In the genomic region with DNA sequence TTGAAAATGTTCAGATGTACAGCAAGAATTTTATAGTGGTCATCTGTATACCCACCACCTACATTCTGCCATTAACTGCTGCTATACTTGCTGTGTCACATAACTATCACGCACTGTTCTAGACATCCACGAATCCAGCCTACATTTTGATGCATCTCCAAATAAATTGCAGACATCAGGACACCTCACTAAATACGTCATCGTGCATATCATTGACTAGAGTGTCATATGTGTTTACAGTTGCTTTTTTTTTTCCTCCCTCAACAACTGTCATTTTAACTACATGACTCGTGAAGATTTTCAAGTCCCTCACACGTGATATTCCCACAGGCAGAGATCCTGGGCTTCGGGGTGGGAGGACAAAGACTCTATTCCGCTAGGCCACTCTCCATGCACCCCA, we compare ENCODE assay signal across 10 cellular contexts. TPM values are rescaled to one million over a fixed set of nuclear protein-coding genes. Genes with fewer than 3 reads are reported as not detected.
DNase-seq lines count a peak whose midpoint lies in the region; ATAC-seq and TF ChIP-seq lines count a peak whose summit lies in the region.
"Had no signal": no experiment of that assay in that cellular context is flagged by ENCODE, and none has a peak within 500 bp of the region (broad histone marks: within the 10 kb centered on the region; RNA-seq: fewer than 3 reads in every experiment).

No MANE protein-coding gene starts in this region.

- no peak overlapping the region for H3K27ac ChIP-seq in iPS-20b (ENCODE audit: low read length)
- H3K27ac ChIP-seq in upper lobe of right lung, result no peak overlapping the region

- H3K4me3 Mint-ChIP-seq in stimulated activated naive CD8-positive, alpha-beta T cell treated with anti-CD3 and anti-CD28 coated beads, Interleukin-15, Interleukin-2, amounts not matched to agents 100 ng/mL and 50 ng/mL, for 24 hours, result peak overlapping the region; percentile 95
- peak overlapping the region; percentile 93 for H3K4me3 Mint-ChIP-seq in activated T-helper 1 cell treated with anti-CD3 and anti-CD28 coated beads, Interleukin-12 subunit alpha, Interleukin-12 subunit beta, Interleukin-2, Interleukin-4 antibody, amounts not matched to agents 30 ng/mL and 10 ng/mL and 1 ng/mL, durations not matched to agents 14 hours and 24 hours and 36 hours

- intact Hi-C loops in activated T-helper 1 cell treated with anti-CD3 and anti-CD28 coated beads, Interleukin-12 subunit alpha, Interleukin-12 subunit beta, Interleukin-2, Interleukin-4 antibody, amounts not matched to agents 30 ng/mL and 10 ng/mL and 1 ng/mL, durations not matched to agents 14 hours and 24 hours and 36 hours (cut with micrococcal nuclease), result loop anchor here (1.0 to 5.0 kb wide), 4 partner anchors 8 to 1723 kb away; a partner anchor contains a TSS
- intact Hi-C loops in upper lobe of right lung (cut with DNase I), result no loop called here

- no peaks in the 10 kb centered on the region for H3K9me3 Mint-ChIP-seq in stimulated activated naive CD8-positive, alpha-beta T cell treated with anti-CD3 and anti-CD28 coated beads, Interleukin-15, Interleukin-2, amounts not matched to agents 100 ng/mL and 50 ng/mL, for 24 hours
- H3K9me3 Mint-ChIP-seq in activated T-helper 1 cell treated with anti-CD3 and anti-CD28 coated beads, Interleukin-12 subunit alpha, Interleukin-12 subunit beta, Interleukin-2, Interleukin-4 antibody, amounts not matched to agents 30 ng/mL and 10 ng/mL and 1 ng/mL, durations not matched to agents 14 hours and 24 hours and 36 hours, result no peaks in the 10 kb centered on the region

- no peak for ATAC-seq in stimulated activated naive CD8-positive, alpha-beta T cell treated with anti-CD3 and anti-CD28 coated beads, Interleukin-15, Interleukin-2, amounts not matched to agents 100 U/mL and 50 U/mL, for 24 hours
- ATAC-seq in upper lobe of right lung (no peak), HG03342 (IDR thresholded peaks at IDR 0.05; ENCODE audit: unreplicated experiment) (no peak), HG02852 (IDR thresholded peaks at IDR 0.05; ENCODE audit: unreplicated experiment) (no peak)

- no peak for DNase-seq in stimulated activated naive CD8-positive, alpha-beta T cell treated with anti-CD3 and anti-CD28 coated beads, Interleukin-15, Interleukin-2, amounts not matched to agents 100 U/mL and 50 U/mL, for 24 hours
- DNase-seq in activated T-helper 1 cell treated with anti-CD3 and anti-CD28 coated beads, Interleukin-12 subunit alpha, Interleukin-12 subunit beta, Interleukin-2, Interleukin-4 antibody, amounts not matched to agents 30 ng/mL and 10 ng/mL and 1 ng/mL, durations not matched to agents 14 hours and 24 hours and 36 hours (ENCODE audit: low spot score), result no peak
- DNase-seq in upper lobe of right lung, result no peak
- DNase-seq in NCI-H187 treated with DMSO at 0.1 percent for 48 hours (lab: John Stamatoyannopoulos, UW), result no peak

- no peaks in the 10 kb centered on the region for H3K27me3 ChIP-seq in iPS-20b (ENCODE audit: insufficient read depth, low read length)
- no peaks in the 10 kb centered on the region for H3K27me3 ChIP-seq in upper lobe of right lung
- H3K27me3 ChIP-seq: heart left ventricle, uterus had no signal

- H3K36me3 ChIP-seq in iPS-20b (ENCODE audit: insufficient read depth, low read depth, low read length) (peaks cover 22% of the 10 kb centered on the region; the same call in 1 of the 2 replicates), upper lobe of right lung (peaks cover 17% of the 10 kb centered on the region)
- H3K36me3 ChIP-seq: uterus had no signal

- TF ChIP-seq CTCF in upper lobe of right lung (IDR thresholded peaks at IDR 0.05), result no peak

- H3K9me3 ChIP-seq in iPS-20b (ENCODE audit: insufficient read depth, low read depth, low read length), result no peaks in the 10 kb centered on the region
- H3K9me3 ChIP-seq in upper lobe of right lung, result no peaks in the 10 kb centered on the region
- H3K9me3 ChIP-seq: heart left ventricle, uterus had no signal

- no peak overlapping the region for H3K27ac Mint-ChIP-seq in stimulated activated naive CD8-positive, alpha-beta T cell treated with anti-CD3 and anti-CD28 coated beads, Interleukin-15, Interleukin-2, amounts not matched to agents 100 ng/mL and 50 ng/mL, for 24 hours
- H3K27ac Mint-ChIP-seq in activated T-helper 1 cell treated with anti-CD3 and anti-CD28 coated beads, Interleukin-12 subunit alpha, Interleukin-12 subunit beta, Interleukin-2, Interleukin-4 antibody, amounts not matched to agents 30 ng/mL and 10 ng/mL and 1 ng/mL, durations not matched to agents 14 hours and 24 hours and 36 hours, result peak overlapping the region; percentile 84

- H3K9ac ChIP-seq in iPS-20b (ENCODE audit: low read depth, low read length), result peak overlapping the region; percentile 85; the same call in 1 of the 2 replicates

- H3K4me1 Mint-ChIP-seq in stimulated activated naive CD8-positive, alpha-beta T cell treated with anti-CD3 and anti-CD28 coated beads, Interleukin-15, Interleukin-2, amounts not matched to agents 100 ng/mL and 50 ng/mL, for 24 hours (ENCODE audit: low read depth), result peaks cover 45% of the 10 kb centered on the region
- peaks cover 59% of the 10 kb centered on the region for H3K4me1 Mint-ChIP-seq in activated T-helper 1 cell treated with anti-CD3 and anti-CD28 coated beads, Interleukin-12 subunit alpha, Interleukin-12 subunit beta, Interleukin-2, Interleukin-4 antibody, amounts not matched to agents 30 ng/mL and 10 ng/mL and 1 ng/mL, durations not matched to agents 14 hours and 24 hours and 36 hours (ENCODE audit: low read depth)

- no peaks in the 10 kb centered on the region for H3K27me3 Mint-ChIP-seq in stimulated activated naive CD8-positive, alpha-beta T cell treated with anti-CD3 and anti-CD28 coated beads, Interleukin-15, Interleukin-2, amounts not matched to agents 100 ng/mL and 50 ng/mL, for 24 hours
- H3K27me3 Mint-ChIP-seq in activated T-helper 1 cell treated with anti-CD3 and anti-CD28 coated beads, Interleukin-12 subunit alpha, Interleukin-12 subunit beta, Interleukin-2, Interleukin-4 antibody, amounts not matched to agents 30 ng/mL and 10 ng/mL and 1 ng/mL, durations not matched to agents 14 hours and 24 hours and 36 hours (ENCODE audit: insufficient read depth), result no peaks in the 10 kb centered on the region

- peaks cover 27% of the 10 kb centered on the region for H3K36me3 Mint-ChIP-seq in stimulated activated naive CD8-positive, alpha-beta T cell treated with anti-CD3 and anti-CD28 coated beads, Interleukin-15, Interleukin-2, amounts not matched to agents 100 ng/mL and 50 ng/mL, for 24 hours (ENCODE audit: low read depth)
- peaks cover 30% of the 10 kb centered on the region for H3K36me3 Mint-ChIP-seq in activated T-helper 1 cell treated with anti-CD3 and anti-CD28 coated beads, Interleukin-12 subunit alpha, Interleukin-12 subunit beta, Interleukin-2, Interleukin-4 antibody, amounts not matched to agents 30 ng/mL and 10 ng/mL and 1 ng/mL, durations not matched to agents 14 hours and 24 hours and 36 hours (ENCODE audit: low read depth)

- peak overlapping the region; percentile 72 for H3K4me3 ChIP-seq in iPS-20b (ENCODE audit: low read length)
- peak overlapping the region; percentile 77 for H3K4me3 ChIP-seq in upper lobe of right lung

- H3K4me1 ChIP-seq in iPS-20b (ENCODE audit: insufficient read depth, low read length), result no peaks in the 10 kb centered on the region
- H3K4me1 ChIP-seq in upper lobe of right lung, result peaks cover 4% of the 10 kb centered on the region
- H3K4me1 ChIP-seq: uterus had no signal

RNA-seq across cellular contexts. Expression of a gene that starts 1.0 kb away (rescaled TPM):
- 21.9 and 23.4 TPM in 2 replicates for total RNA-seq in activated T-helper 1 cell treated with anti-CD3 and anti-CD28 coated beads, Interleukin-12 subunit alpha, Interleukin-12 subunit beta, Interleukin-2, Interleukin-4 antibody, amounts not matched to agents 30 ng/mL and 10 ng/mL and 1 ng/mL, durations not matched to agents 14 hours and 24 hours and 36 hours
- 6.6 TPM for total RNA-seq in upper lobe of right lung

RNA-seq across cellular contexts. Expression of a gene that starts 13.5 kb away (rescaled TPM):
- 30.4 and 30.6 TPM in 2 replicates for total RNA-seq in activated T-helper 1 cell treated with anti-CD3 and anti-CD28 coated beads, Interleukin-12 subunit alpha, Interleukin-12 subunit beta, Interleukin-2, Interleukin-4 antibody, amounts not matched to agents 30 ng/mL and 10 ng/mL and 1 ng/mL, durations not matched to agents 14 hours and 24 hours and 36 hours
- total RNA-seq in upper lobe of right lung, result 23.9 TPM

RNA-seq across cellular contexts. Expression of a gene that starts 20.3 kb away (rescaled TPM):
- not detected in 2 replicates for total RNA-seq in activated T-helper 1 cell treated with anti-CD3 and anti-CD28 coated beads, Interleukin-12 subunit alpha, Interleukin-12 subunit beta, Interleukin-2, Interleukin-4 antibody, amounts not matched to agents 30 ng/mL and 10 ng/mL and 1 ng/mL, durations not matched to agents 14 hours and 24 hours and 36 hours
- not detected for total RNA-seq in upper lobe of right lung
